14 cellular contexts compared by ENCODE assay signal in the genomic region with DNA sequence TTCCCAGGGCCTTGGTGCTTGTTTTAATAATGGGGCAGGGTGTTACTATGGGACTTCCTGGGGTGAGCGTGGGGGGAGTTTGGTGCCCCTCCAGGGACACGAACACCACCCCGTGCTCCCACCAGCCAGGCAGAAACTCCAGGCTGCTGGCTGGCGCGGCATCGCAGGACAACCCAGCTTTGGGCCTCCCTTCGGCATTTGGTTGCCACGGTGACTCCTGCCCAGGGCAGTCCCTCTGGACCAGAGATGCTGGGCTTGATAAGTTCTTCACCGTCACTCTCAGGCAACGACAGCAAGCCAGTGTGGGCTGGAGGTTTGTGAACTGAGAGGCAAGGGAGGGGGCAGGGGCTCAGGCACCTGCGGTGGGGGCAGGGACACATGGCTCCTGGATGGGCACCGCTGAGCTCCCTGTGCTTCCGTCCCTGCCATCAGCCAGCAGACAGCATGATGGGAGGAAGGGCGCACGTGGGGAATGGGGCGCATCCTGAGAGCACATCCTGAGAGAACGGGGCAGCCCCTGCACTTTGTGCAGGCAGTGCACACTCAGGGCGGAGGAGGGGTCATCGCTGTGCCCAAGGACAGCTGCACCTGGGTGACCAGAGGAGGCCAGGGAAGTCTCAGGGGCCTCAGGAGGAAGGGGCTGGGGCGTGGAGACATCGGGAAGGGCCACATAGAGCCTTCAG.
A peak's percentile ranks its signal among the peaks of the same experiment; 100 is the strongest.
DNase-seq lines count a peak whose midpoint lies in the region; ATAC-seq and TF ChIP-seq lines count a peak whose summit lies in the region.
"Had no signal": no experiment of that assay in that cellular context is flagged by ENCODE, and none has a peak within 500 bp of the region (broad histone marks: within the 10 kb centered on the region; RNA-seq: fewer than 3 reads in every experiment).

No MANE protein-coding gene starts in this region.

- H3K9ac ChIP-seq in PC-3 (ENCODE audit: low read length) = no peak overlapping the region

- H3K79me2 ChIP-seq in PC-3 (ENCODE audit: low read length) = no peaks in the 10 kb centered on the region

- H3K9me2 ChIP-seq in PC-3 (replicated peaks; ENCODE audit: low read length) = no peaks in the 10 kb centered on the region

- H3K4me3 Mint-ChIP-seq in activated naive CD4-positive, alpha-beta T cell treated with anti-CD3 and anti-CD28 coated beads for 36 hours = no peak overlapping the region
- H3K4me3 Mint-ChIP-seq: CD8-positive, alpha-beta T cell; GM23338 had no signal

- intact Hi-C loops in activated naive CD4-positive, alpha-beta T cell treated with anti-CD3 and anti-CD28 coated beads for 36 hours (cut with micrococcal nuclease) = loop anchor here (1.0 to 2.0 kb wide), 3 partner anchors 52 to 272 kb away; no protein-coding TSS in a partner anchor
- intact Hi-C loops in PC-3 (cut with micrococcal nuclease) = loop anchor here (1.0 to 2.0 kb wide), 2 partner anchors 64 to 272 kb away; no protein-coding TSS in a partner anchor
- intact Hi-C loops in psoas muscle (cut with DNase I) = loop anchor here (2.0 to 5.0 kb wide), 3 partner anchors 35 to 272 kb away; no protein-coding TSS in a partner anchor

- H4K20me1 ChIP-seq in PC-3 (ENCODE audit: low read length) = no peaks in the 10 kb centered on the region

- no peak overlapping the region for H3K27ac Mint-ChIP-seq in activated naive CD4-positive, alpha-beta T cell treated with anti-CD3 and anti-CD28 coated beads for 36 hours
- H3K27ac Mint-ChIP-seq: GM23338 had no signal

- H3K36me3 ChIP-seq in PC-3 (ENCODE audit: low read depth, low read length) = no peaks in the 10 kb centered on the region
- no peaks in the 10 kb centered on the region for H3K36me3 ChIP-seq in psoas muscle (ENCODE audit: insufficient read depth in 1 of 2, low read depth in 1 of 2)
- H3K36me3 ChIP-seq: SJSA1, transverse colon had no signal

- no TSS peak for BruUV-seq in PC-3 (replicated peaks; lab: Mats Ljungman, UMichigan)

- peaks cover 12% of the 10 kb centered on the region for H3K4me1 Mint-ChIP-seq in activated naive CD4-positive, alpha-beta T cell treated with anti-CD3 and anti-CD28 coated beads for 36 hours (ENCODE audit: low read depth)
- H3K4me1 Mint-ChIP-seq: GM23338 had no signal

- no peak overlapping the region for H3K27ac ChIP-seq in PC-3 (ENCODE audit: low read length)
- H3K27ac ChIP-seq in psoas muscle = no peak overlapping the region
- H3K27ac ChIP-seq: SJSA1, transverse colon had no signal

- peak; percentile 63 for DNase-seq in activated naive CD4-positive, alpha-beta T cell treated with anti-CD3 and anti-CD28 coated beads for 36 hours
- DNase-seq in activated naive CD4-positive, alpha-beta T cell treated with Interleukin-2 at 50 U/mL for 16 hours = no peak
- DNase-seq in PC-3 (peak; percentile 2), fibroblast of mammary gland (ENCODE audit: low read depth) (peak; percentile 12), psoas muscle (peak in 1 of 2 donors; percentile 68), NCI-H1930 (lab: John Stamatoyannopoulos, UW) (no peak), NK-92 (lab: John Stamatoyannopoulos, UW; ENCODE audit: unreplicated experiment) (no peak)

- POLR2A ChIA-PET in PC-3 (lab: Charles Lee; ENCODE audit: unreplicated experiment) = interaction anchor here (0.6 to 1.2 kb wide), 2 partner anchors 64 to 118 kb away, joined by 3 to 10 read pairs; no protein-coding TSS in a partner anchor

- no peaks in the 10 kb centered on the region for H3F3A ChIP-seq in PC-3 (ENCODE audit: low read length, unreplicated experiment)

- peaks cover 10% of the 10 kb centered on the region for H3K27me3 Mint-ChIP-seq in activated naive CD4-positive, alpha-beta T cell treated with anti-CD3 and anti-CD28 coated beads for 36 hours (ENCODE audit: low read depth)

- H3K4me2 ChIP-seq in PC-3 (ENCODE audit: low read length) = no peak overlapping the region; the same call in 1 of the 2 replicates
- H3K4me2 ChIP-seq: GM23338 had no signal

- H3K4me3 ChIP-seq in PC-3 (ENCODE audit: low read length) = no peak overlapping the region
- H3K4me3 ChIP-seq in fibroblast of mammary gland (ENCODE audit: control insufficient read depth, low read depth, low read length) = no peak overlapping the region
- H3K4me3 ChIP-seq in psoas muscle = no peak overlapping the region
- H3K4me3 ChIP-seq: coronary artery, GM23338, SJSA1, transverse colon had no signal

- CTCF ChIA-PET in activated naive CD4-positive, alpha-beta T cell treated with anti-CD3 and anti-CD28 coated beads for 36 hours (lab: Charles Lee) = interaction anchor here (0.7 to 2.8 kb wide), 17 partner anchors 8 to 274 kb away, joined by 3 to 29 read pairs (median 5); no protein-coding TSS in a partner anchor
- CTCF ChIA-PET in PC-3 (lab: Charles Lee) = interaction anchor here (0.8 to 1.2 kb wide), 4 partner anchors 263 to 307 kb away, joined by 3 to 12 read pairs (median 4); a partner anchor contains a TSS

- no peaks in the 10 kb centered on the region for H3K27me3 ChIP-seq in PC-3 (ENCODE audit: low read length)
- H3K27me3 ChIP-seq in psoas muscle (ENCODE audit: insufficient read depth in 3 of 3, low read length in 2 of 3) = no peaks in the 10 kb centered on the region
- H3K27me3 ChIP-seq: SJSA1 had no signal

- TF ChIP-seq CTCF in PC-3 (conservative IDR thresholded peaks at IDR 0.05; ENCODE audit: low read depth, low read length) (no peak), fibroblast of mammary gland (conservative IDR thresholded peaks at IDR 0.05; ENCODE audit: control insufficient read depth, insufficient read depth, low read depth, low read length) (no peak), psoas muscle (IDR thresholded peaks at IDR 0.05) (no peak)

- H3K9me3 Mint-ChIP-seq in activated naive CD4-positive, alpha-beta T cell treated with anti-CD3 and anti-CD28 coated beads for 36 hours = no peaks in the 10 kb centered on the region
- H3K9me3 Mint-ChIP-seq: CD8-positive, alpha-beta T cell; naive B cell had no signal

- no peak overlapping the region for H2AFZ ChIP-seq in PC-3 (ENCODE audit: low read length)
- H2AFZ ChIP-seq: GM23338 had no signal

- no peaks in the 10 kb centered on the region for H3K36me3 Mint-ChIP-seq in activated naive CD4-positive, alpha-beta T cell treated with anti-CD3 and anti-CD28 coated beads for 36 hours (ENCODE audit: low read depth)
- H3K36me3 Mint-ChIP-seq: CD8-positive, alpha-beta T cell; naive B cell had no signal

- H3K9me3 ChIP-seq in PC-3 (ENCODE audit: low read length) (no peaks in the 10 kb centered on the region), psoas muscle (no peaks in the 10 kb centered on the region)
- H3K9me3 ChIP-seq: transverse colon had no signal

- H3K4me1 ChIP-seq in PC-3 (ENCODE audit: insufficient read depth, low read length) (peaks cover 5% of the 10 kb centered on the region; the same call in 1 of the 2 replicates), psoas muscle (peaks cover 47% of the 10 kb centered on the region)

- WGBS in psoas muscle, 3 donors = 19 to 21% (median 21%) methylated on average over 21 of the region's 21 CpGs

- ATAC-seq in PC-3 (peak; percentile 2; the same call in 1 of the 2 replicates), psoas muscle (peak in 3 of 4 donors; percentile 1 to 5 (median 3)), GM18861 (IDR thresholded peaks at IDR 0.05; ENCODE audit: unreplicated experiment) (no peak)

Comparison
In these comparisons a context has a peak if more than half of its experiments do, and no peak if none do; other contexts are left out.
1. DNase-seq: peak in activated naive CD4-positive, alpha-beta T cell treated with anti-CD3 and anti-CD28 coated beads for 36 hours (single experiment), PC-3 (single experiment) and fibroblast of mammary gland (single experiment); none in activated naive CD4-positive, alpha-beta T cell treated with Interleukin-2 at 50 U/mL for 16 hours (single experiment), NCI-H1930 (0 of 2) and NK-92 (single experiment).